Comparison of ENCODE assay signal across 21 cellular contexts in the genomic region with DNA sequence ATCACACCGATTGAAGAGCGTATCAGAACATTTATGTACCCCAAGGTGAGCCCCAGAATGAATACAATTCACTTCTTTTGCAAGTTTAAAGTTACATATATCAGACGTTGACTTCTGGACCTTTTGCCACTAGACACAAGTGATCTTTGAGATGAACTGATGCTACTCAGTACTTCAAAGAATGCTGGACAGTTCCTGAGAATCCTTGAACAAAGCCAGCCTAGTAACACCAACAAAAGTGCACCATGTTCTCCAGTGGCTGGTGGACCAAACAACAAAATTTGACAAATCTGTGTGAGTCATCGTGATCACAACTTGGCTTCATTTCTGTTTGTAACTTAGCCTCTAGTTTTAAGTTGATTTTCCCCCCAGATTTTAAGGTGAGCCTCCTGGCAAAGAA.
"Had no signal": no experiment of that assay in that cellular context is flagged by ENCODE, and none has a peak within 500 bp of the region (broad histone marks: within the 10 kb centered on the region; RNA-seq: fewer than 3 reads in every experiment).

No MANE protein-coding gene starts in this region.

- H3K4me1 ChIP-seq: colonic mucosa, gastroesophageal sphincter, left ventricle myocardium inferior, parathyroid adenoma, psoas muscle, sigmoid colon, thyroid gland had no signal

- H3K9me3 Mint-ChIP-seq: nephron progenitor cell, type B pancreatic cell had no signal

- DNase-seq: colonic mucosa; dermis blood vessel endothelial cell; esophagus squamous epithelium; foreskin fibroblast; glutamatergic neuron; islet precursor cell; left ventricle myocardium inferior; mesenchymal stem cell; naive thymus-derived CD4-positive, alpha-beta T cell; nephron progenitor cell; psoas muscle; retina; sigmoid colon; small intestine; stimulated activated CD4-positive, alpha-beta T cell treated with anti-CD3 and anti-CD28 coated beads, Interleukin-12 subunit alpha, Interleukin-12 subunit beta, amount 100 ng/mL, for 4 hours; stimulated activated naive CD4-positive, alpha-beta T cell; thyroid gland had no signal

- H3K36me3 ChIP-seq: colonic mucosa, esophagus squamous epithelium, gastroesophageal sphincter, left ventricle myocardium inferior, sigmoid colon, thyroid gland had no signal

- H3K79me2 ChIP-seq: parathyroid adenoma had no signal

- H3K4me3 ChIP-seq: colonic mucosa, esophagus squamous epithelium, gastroesophageal sphincter, left ventricle myocardium inferior, lung, psoas muscle, sigmoid colon, thyroid gland had no signal

- H3K4me1 Mint-ChIP-seq: naive thymus-derived CD4-positive, alpha-beta T cell; nephron progenitor cell had no signal

- H3K27me3 Mint-ChIP-seq: naive thymus-derived CD4-positive, alpha-beta T cell; type B pancreatic cell had no signal

- ATAC-seq: gastroesophageal sphincter; naive thymus-derived CD4-positive, alpha-beta T cell; psoas muscle had no signal

- H3K27ac ChIP-seq: colonic mucosa, esophagus squamous epithelium, gastroesophageal sphincter, left ventricle myocardium inferior, parathyroid adenoma, psoas muscle, sigmoid colon, thyroid gland had no signal

- H3K27ac Mint-ChIP-seq: naive thymus-derived CD4-positive, alpha-beta T cell; nephron progenitor cell; type B pancreatic cell had no signal

- H3K9ac ChIP-seq: parathyroid adenoma had no signal

- H3K27me3 ChIP-seq: colonic mucosa, esophagus squamous epithelium, gastroesophageal sphincter, sigmoid colon, thyroid gland had no signal

- H3K4me3 Mint-ChIP-seq: naive thymus-derived CD4-positive, alpha-beta T cell; nephron progenitor cell; type B pancreatic cell had no signal

- H3K36me3 Mint-ChIP-seq: naive thymus-derived CD4-positive, alpha-beta T cell; type B pancreatic cell had no signal

- H3K9me3 ChIP-seq: colonic mucosa, esophagus squamous epithelium, gastroesophageal sphincter, left ventricle myocardium inferior, psoas muscle, sigmoid colon, thyroid gland had no signal

- H2AFZ ChIP-seq: parathyroid adenoma had no signal
